In genomic region chr10:131034451-131034850, GRCh38 we compare ENCODE assay signal across 23 cellular contexts.
"Had no signal": no experiment of that assay in that cellular context is flagged by ENCODE, and none has a peak within 500 bp of the region (broad histone marks: within the 10 kb centered on the region; RNA-seq: fewer than 3 reads in every experiment).

No MANE protein-coding gene starts in this region.

- H3K27ac ChIP-seq: dorsolateral prefrontal cortex, ovary, psoas muscle, skin epidermis, spleen, stomach, thyroid gland had no signal

- H3K4me3 ChIP-seq: dorsolateral prefrontal cortex, lung, mucosa of descending colon, ovary, psoas muscle, skin epidermis, spleen, stomach, thyroid gland had no signal

- ATAC-seq: left colon, mucosa of descending colon, psoas muscle, right cardiac atrium had no signal

- H3K36me3 Mint-ChIP-seq: immature natural killer cell, memory B cell, mesothelial cell of epicardium, naive B cell had no signal

- H3K4me1 Mint-ChIP-seq: immature natural killer cell, memory B cell, mesothelial cell of epicardium, naive B cell had no signal

- DNase-seq: dorsolateral prefrontal cortex; effector CD4-positive, alpha-beta T cell; hypothalamus; immature natural killer cell; islet precursor cell; kidney glomerular epithelial cell; left colon; mucosa of descending colon; naive B cell; occipital lobe; ovary; psoas muscle; right cardiac atrium; spleen; stimulated activated naive CD4-positive, alpha-beta T cell treated with Interleukin-2 at 50 U/mL for 16 hours; stomach; thyroid gland; trophoblast cell had no signal

- H3K27ac Mint-ChIP-seq: immature natural killer cell, memory B cell, mesothelial cell of epicardium, naive B cell had no signal

- H3K36me3 ChIP-seq: ovary, spleen, stomach, thyroid gland had no signal

- H3K9me3 ChIP-seq: mucosa of descending colon, ovary, psoas muscle, stomach, thyroid gland had no signal

- H3K27me3 ChIP-seq: ovary, spleen, thyroid gland had no signal

- H3K4me3 Mint-ChIP-seq: immature natural killer cell, memory B cell, mesothelial cell of epicardium had no signal

- FAIRE-seq: frontal cortex had no signal

- H3K9me3 Mint-ChIP-seq: immature natural killer cell, mesothelial cell of epicardium had no signal

- H3K4me1 ChIP-seq: psoas muscle, spleen, stomach, thyroid gland had no signal

- H3K27me3 Mint-ChIP-seq: naive B cell had no signal
